Comparison of ENCODE assay signal across 8 cellular contexts in the genomic region with DNA sequence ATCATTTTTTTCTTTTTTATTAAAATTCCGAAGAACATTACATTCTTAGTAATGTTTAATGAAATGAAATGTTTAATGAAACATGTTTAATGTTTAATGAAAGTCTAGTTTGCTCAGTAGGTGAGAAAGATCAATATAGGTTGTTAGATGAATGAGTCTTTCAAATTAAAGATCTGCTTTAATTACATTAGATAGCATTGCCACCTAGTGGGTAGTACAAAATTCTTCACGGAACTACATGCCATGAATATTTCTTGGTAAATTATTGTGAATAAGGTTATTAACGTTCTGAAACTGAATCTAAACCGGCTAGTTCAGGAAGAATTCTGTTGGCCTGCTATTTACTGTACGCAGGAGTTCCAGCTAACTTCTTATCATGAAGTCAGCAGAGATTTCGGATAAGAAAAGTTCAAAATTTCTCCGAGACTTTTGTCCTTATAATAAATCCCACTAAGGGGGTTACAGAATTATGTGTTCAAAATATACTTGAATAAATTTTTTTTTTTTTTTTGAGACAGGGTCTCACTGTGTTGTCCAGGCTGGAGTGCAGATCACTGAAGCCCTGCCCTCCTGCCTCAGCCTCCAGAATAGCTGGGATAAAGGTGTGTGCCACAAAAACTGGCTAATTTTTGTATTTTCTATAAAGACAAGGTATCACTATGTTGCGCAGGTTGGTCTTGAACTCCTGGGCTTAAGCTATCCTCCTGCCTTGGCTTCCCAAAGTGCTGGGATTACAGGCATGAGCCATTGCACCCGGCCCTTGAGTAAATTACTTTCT. TPM values are rescaled to one million over a fixed set of nuclear protein-coding genes. Genes with fewer than 3 reads are reported as not detected.
DNase-seq lines count a peak whose midpoint lies in the region; ATAC-seq and TF ChIP-seq lines count a peak whose summit lies in the region.

No MANE protein-coding gene starts in this region.

- H3K9me3 ChIP-seq in tibial artery: no peaks in the 10 kb centered on the region

- H3K4me1 Mint-ChIP-seq in activated CD4-positive, alpha-beta T cell treated with anti-CD3 and anti-CD28 coated beads for 36 hours: no peaks in the 10 kb centered on the region
- peaks cover 0 to 8% (median 0%) of the 10 kb centered on the region in 3 donors for H3K4me1 Mint-ChIP-seq in T-cell
- no peaks in the 10 kb centered on the region for H3K4me1 Mint-ChIP-seq in glutamatergic neuron (ENCODE audit: low read depth, unreplicated experiment)

- no peaks in the 10 kb centered on the region for H3K9me3 Mint-ChIP-seq in activated CD4-positive, alpha-beta T cell treated with anti-CD3 and anti-CD28 coated beads for 36 hours (ENCODE audit: low read depth)
- no peaks in the 10 kb centered on the region for H3K9me3 Mint-ChIP-seq in T-cell
- H3K9me3 Mint-ChIP-seq in glutamatergic neuron (ENCODE audit: unreplicated experiment): no peaks in the 10 kb centered on the region

- no peaks in the 10 kb centered on the region for H3K27me3 ChIP-seq in tibial artery

- POLR2A ChIA-PET in activated CD4-positive, alpha-beta T cell treated with anti-CD3 and anti-CD28 coated beads for 36 hours (lab: Charles Lee): no interaction called here
- POLR2A ChIA-PET in T-cell (lab: Charles Lee): interaction anchor here (0.7 to 1.2 kb wide), 3 partner anchors 45 to 289 kb away, joined by 4 to 5 read pairs (median 4); no protein-coding TSS in a partner anchor

- intact Hi-C loops in activated CD4-positive, alpha-beta T cell treated with anti-CD3 and anti-CD28 coated beads for 36 hours (cut with DNase I, micrococcal nuclease): loop anchor here (1.0 to 10.0 kb wide), 7 partner anchors 46 to 482 kb away; no protein-coding TSS in a partner anchor
- intact Hi-C loops in tibial artery (cut with DNase I; ENCODE audit: low total_unique reads): loop anchor here (10.0 kb wide), 1 partner anchor 182 kb away; no protein-coding TSS in a partner anchor

- H3K4me3 ChIP-seq in tibial artery: no peak overlapping the region

- CTCF ChIA-PET in activated CD4-positive, alpha-beta T cell treated with anti-CD3 and anti-CD28 coated beads for 36 hours (lab: Charles Lee): interaction anchor here (0.7 to 5.7 kb wide), 16 partner anchors 9 to 265 kb away, joined by 3 to 71 read pairs (median 4); a partner anchor contains a TSS
- CTCF ChIA-PET in T-cell (lab: Charles Lee): interaction anchor here in 1 of 2 donors (0.6 to 0.7 kb wide), 3 partner anchors 186 to 244 kb away, joined by 3 to 5 read pairs (median 3); no protein-coding TSS in a partner anchor

- TF ChIP-seq CTCF in tibial artery (IDR thresholded peaks at IDR 0.05): peak; percentile 21 to 40
- no peak for TF ChIP-seq CTCF in glutamatergic neuron (IDR thresholded peaks at IDR 0.05; ENCODE audit: partially characterized antibody, unreplicated experiment)

- no peak overlapping the region for H3K4me3 Mint-ChIP-seq in activated CD4-positive, alpha-beta T cell treated with anti-CD3 and anti-CD28 coated beads for 36 hours
- H3K4me3 Mint-ChIP-seq in T-cell (no peak overlapping the region), glutamatergic neuron (ENCODE audit: unreplicated experiment) (no peak overlapping the region)

- no peak for DNase-seq in activated CD4-positive, alpha-beta T cell treated with anti-CD3 and anti-CD28 coated beads for 36 hours
- DNase-seq in activated CD4-positive, alpha-beta T cell treated with anti-CD3 and anti-CD28 coated beads, Interleukin-2, amount 50 U/mL, for 4 hours: no peak
- DNase-seq in HPDE6-E6E7 (ENCODE audit: extremely low spot score) (peak; percentile 40), T-cell (no peak), germinal center (ENCODE audit: low spot score) (peak; percentile 57), tibial artery (no peak), glutamatergic neuron (no peak), putamen (ENCODE audit: low spot score) (no peak)

- ATAC-seq in activated CD4-positive, alpha-beta T cell treated with anti-CD3 and anti-CD28 coated beads for 36 hours: peak; percentile 76
- peak in 3 of 4 experiments; percentile 47 to 67 (median 52) for ATAC-seq in T-cell (replicated peaks in 1 of 4)

- H3K36me3 ChIP-seq in tibial artery: no peaks in the 10 kb centered on the region

- peaks cover 0 to 2% (median 0%) of the 10 kb centered on the region in 4 donors for H3K4me1 ChIP-seq in tibial artery

- no peak overlapping the region for H3K27ac ChIP-seq in tibial artery

- H3K27ac Mint-ChIP-seq in activated CD4-positive, alpha-beta T cell treated with anti-CD3 and anti-CD28 coated beads for 36 hours: no peak overlapping the region
- no peak overlapping the region for H3K27ac Mint-ChIP-seq in T-cell
- no peak overlapping the region for H3K27ac Mint-ChIP-seq in glutamatergic neuron (ENCODE audit: unreplicated experiment)

- no peaks in the 10 kb centered on the region for H3K27me3 Mint-ChIP-seq in activated CD4-positive, alpha-beta T cell treated with anti-CD3 and anti-CD28 coated beads for 36 hours
- H3K27me3 Mint-ChIP-seq in T-cell (no peaks in the 10 kb centered on the region), glutamatergic neuron (ENCODE audit: unreplicated experiment) (no peaks in the 10 kb centered on the region)

- H3K36me3 Mint-ChIP-seq in activated CD4-positive, alpha-beta T cell treated with anti-CD3 and anti-CD28 coated beads for 36 hours (ENCODE audit: low read depth): no peaks in the 10 kb centered on the region
- no peaks in the 10 kb centered on the region for H3K36me3 Mint-ChIP-seq in T-cell
- H3K36me3 Mint-ChIP-seq in glutamatergic neuron (ENCODE audit: unreplicated experiment): no peaks in the 10 kb centered on the region

RNA-seq across cellular contexts. Expression of a gene that starts 7.9 kb away (rescaled TPM):
- total RNA-seq in activated CD4-positive, alpha-beta T cell treated with anti-CD3 and anti-CD28 coated beads for 36 hours: 10 to 100 TPM; 74.0 to 76.1 TPM
- total RNA-seq in T-cell: 10 to 100 TPM in 2 of 5 donors, 1 to 10 TPM in 3; 5.7 to 12.3 (median 6.1) TPM
- 20.1 TPM for total RNA-seq in glutamatergic neuron (ENCODE audit: unreplicated experiment)

RNA-seq across cellular contexts. Expression of a gene that starts 31.8 kb away (rescaled TPM):
- not detected for total RNA-seq in activated CD4-positive, alpha-beta T cell treated with anti-CD3 and anti-CD28 coated beads for 36 hours
- total RNA-seq in T-cell: 1 to 10 TPM; 2.2 to 4.6 (median 3.7) TPM
- 0.54 TPM for total RNA-seq in glutamatergic neuron (ENCODE audit: unreplicated experiment)

RNA-seq across cellular contexts. Expression of a gene that starts 47.9 kb away (rescaled TPM):
- total RNA-seq in activated CD4-positive, alpha-beta T cell treated with anti-CD3 and anti-CD28 coated beads for 36 hours: 100 to 1,000 TPM; 141 to 147 TPM
- total RNA-seq in T-cell (100 to 1,000 TPM; 114 to 146 (median 135) TPM), glutamatergic neuron (ENCODE audit: unreplicated experiment) (155 TPM)

Comparison
In these comparisons a context has a peak if more than half of its experiments do, and no peak if none do; other contexts are left out.
1. DNase-seq: peak in HPDE6-E6E7 (single experiment) and germinal center (single experiment); none in activated CD4-positive, alpha-beta T cell treated with anti-CD3 and anti-CD28 coated beads for 36 hours (single experiment), activated CD4-positive, alpha-beta T cell treated with anti-CD3 and anti-CD28 coated beads, Interleukin-2, amount 50 U/mL, for 4 hours (0 of 2), T-cell (0 of 34), tibial artery (0 of 2), glutamatergic neuron (single experiment) and putamen (single experiment).